In genomic region chr18:27750014-27750413, GRCh38 we compare ENCODE assay signal across 9 cellular contexts.
DNase-seq lines count a peak whose midpoint lies in the region; ATAC-seq and FAIRE-seq lines count a peak whose summit lies in the region.
"Had no signal": no experiment of that assay in that cellular context is flagged by ENCODE, and none has a peak within 500 bp of the region (broad histone marks: within the 10 kb centered on the region; RNA-seq: fewer than 3 reads in every experiment).

No MANE protein-coding gene starts in this region.

- H3K4me3 ChIP-seq in small intestine (ENCODE audit: low read depth in 1 of 2, low read length in 2 of 2), result no peak overlapping the region
- H3K4me3 ChIP-seq: thyroid gland had no signal

- peak; percentile 66 for DNase-seq in D341Med (ENCODE audit: low spot score)
- peak; percentile 20 for DNase-seq in HT-29 (ENCODE audit: low spot score)
- peak; percentile 53 to 76 for DNase-seq in SHP77 (lab: John Stamatoyannopoulos, UW)
- DNase-seq in glomerular endothelial cell (ENCODE audit: extremely low read depth, low read depth, low spot score), result peak; percentile 18
- peak; percentile 16 for DNase-seq in small intestine
- no peak for DNase-seq in effector CD4-positive, alpha-beta T cell
- no peak for DNase-seq in activated T-cell treated with anti-CD3 and anti-CD28 coated beads, Interleukin-2, amount 50 U/mL, for 48 hours

- no peaks in the 10 kb centered on the region for H3K36me3 ChIP-seq in small intestine (ENCODE audit: control insufficient read depth in 2 of 2, insufficient read depth in 2 of 2, low read length in 2 of 2)
- H3K36me3 ChIP-seq: thyroid gland had no signal

- no peak for ATAC-seq in HG02981 (IDR thresholded peaks at IDR 0.05; ENCODE audit: unreplicated experiment)

- WGBS in small intestine, 3 donors, result 2 to 4% (median 4%) methylated on average over 3 of the region's 3 CpGs

- no peak for FAIRE-seq in small intestine (lab: Jason Lieb, UNC)

- no peak overlapping the region for H3K27ac ChIP-seq in small intestine (ENCODE audit: low read depth in 1 of 2, low read length in 1 of 2)
- H3K27ac ChIP-seq: thyroid gland had no signal

- H3K27me3 ChIP-seq in small intestine (ENCODE audit: control insufficient read depth in 2 of 2, insufficient read depth in 2 of 2, low read length in 2 of 2), result no peaks in the 10 kb centered on the region
- H3K27me3 ChIP-seq: thyroid gland had no signal

- H3K4me1 ChIP-seq in small intestine (ENCODE audit: control insufficient read depth in 2 of 2, insufficient read depth in 1 of 2, low read depth in 1 of 2, low read length in 1 of 2), result no peaks in the 10 kb centered on the region
- H3K4me1 ChIP-seq: thyroid gland had no signal

- H3K9me3 ChIP-seq in small intestine (ENCODE audit: control insufficient read depth, low read depth), result no peaks in the 10 kb centered on the region
- H3K9me3 ChIP-seq: thyroid gland had no signal

Comparison
In these comparisons a context has a peak if more than half of its experiments do, and no peak if none do; other contexts are left out.
1. DNase-seq: peak in D341Med (single experiment), HT-29 (single experiment), SHP77 (2 of 2), glomerular endothelial cell (single experiment) and small intestine (single experiment); none in effector CD4-positive, alpha-beta T cell (single experiment) and activated T-cell treated with anti-CD3 and anti-CD28 coated beads, Interleukin-2, amount 50 U/mL, for 48 hours (0 of 2).